8 cellular contexts compared by ENCODE assay signal in the genomic region with DNA sequence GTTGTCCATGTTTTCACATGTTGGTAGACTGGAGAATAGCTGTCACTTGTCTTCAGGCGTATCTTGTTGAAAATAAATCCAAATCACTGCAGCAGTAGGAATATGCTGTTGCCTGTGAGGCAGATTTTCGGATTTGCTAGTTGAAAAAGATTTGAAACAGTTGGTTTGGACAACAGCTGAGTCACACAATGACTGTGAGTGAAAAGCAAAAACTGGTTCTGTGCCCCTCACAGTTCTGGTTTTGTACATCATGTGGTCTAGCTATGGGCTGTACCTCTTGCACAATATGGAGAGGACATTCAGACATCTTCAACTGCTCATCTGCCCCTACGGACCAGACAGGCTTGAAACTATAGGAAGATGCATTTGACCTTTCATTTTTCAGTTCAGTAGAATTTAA. TPM values are rescaled to one million over a fixed set of nuclear protein-coding genes. Genes with fewer than 3 reads are reported as not detected.
DNase-seq lines count a peak whose midpoint lies in the region; ATAC-seq and TF ChIP-seq lines count a peak whose summit lies in the region.

No MANE protein-coding gene starts in this region.

- peaks cover 63% of the 10 kb centered on the region for H3K4me1 Mint-ChIP-seq in MCF 10A (ENCODE audit: insufficient read depth, unreplicated experiment)

- no peaks in the 10 kb centered on the region for H3K27me3 Mint-ChIP-seq in MCF 10A (ENCODE audit: insufficient read depth, unreplicated experiment)

- ATAC-seq in lung (ENCODE audit: insufficient read depth, low FRiP score) (no peak), HG02610 (IDR thresholded peaks at IDR 0.05; ENCODE audit: unreplicated experiment) (no peak)

- no TSS peak for BruUV-seq in MCF 10A (replicated peaks; lab: Mats Ljungman, UMichigan)

- H3K36me3 ChIP-seq in BJ (ENCODE audit: control insufficient read depth, insufficient read depth, low read length) (peaks cover 13% of the 10 kb centered on the region), MG63 (peaks cover 60% of the 10 kb centered on the region), lung (ENCODE audit: control insufficient read depth in 2 of 2, insufficient read depth in 2 of 2, low read length in 2 of 2) (peaks cover 0 to 6% of the 10 kb centered on the region in 2 donors), urinary bladder (ENCODE audit: insufficient read depth) (no peaks in the 10 kb centered on the region)

- H3K4me1 ChIP-seq in lung (ENCODE audit: control insufficient read depth in 2 of 2, insufficient read depth in 2 of 2, low read length in 2 of 2), result peaks cover 41 to 49% of the 10 kb centered on the region in 2 donors
- H3K4me1 ChIP-seq in urinary bladder (ENCODE audit: insufficient read depth), result peaks cover 7% of the 10 kb centered on the region

- peak overlapping the region; percentile 97 for H3K4me3 ChIP-seq in BJ (ENCODE audit: low read depth, low read length)
- H3K4me3 ChIP-seq in MG63, result peak overlapping the region; percentile 100
- peak overlapping the region; percentile 93 for H3K4me3 ChIP-seq in lung
- peak overlapping the region; percentile 96 for H3K4me3 ChIP-seq in urinary bladder (ENCODE audit: low read depth, low read length)

- CTCF ChIA-PET in BJ (lab: Yijun Ruan, JAX), result interaction anchor here (0.6 to 1.0 kb wide), 2 partner anchors 145 to 320 kb away, joined by 3 to 5 read pairs; no protein-coding TSS in a partner anchor
- CTCF ChIA-PET in MCF 10A (lab: Yijun Ruan, JAX), result interaction anchor here (0.6 to 4.0 kb wide), 9 partner anchors 13 to 1039 kb away, joined by 3 to 42 read pairs (median 6); a partner anchor contains a TSS

- H3K4me3 Mint-ChIP-seq in MCF 10A (ENCODE audit: unreplicated experiment), result peak overlapping the region; percentile 98

- 9 to 16% methylated on average over 3 of the region's 3 CpGs for WGBS in lung, 2 donors
- WGBS in urinary bladder, result 10% methylated on average over 3 of the region's 3 CpGs

- H3K9me3 ChIP-seq in MG63 (no peaks in the 10 kb centered on the region), lung (ENCODE audit: control insufficient read depth in 2 of 2, insufficient read depth in 1 of 2, low read length in 1 of 2) (no peaks in the 10 kb centered on the region)

- DNase-seq in BJ (ENCODE audit: low read depth) (peak; percentile 34), MG63 (no peak), MCF 10A (ENCODE audit: unreplicated experiment) (peak; percentile 87), lung (ENCODE audit: low spot score) (no peak), HuH-7 (ENCODE audit: low spot score) (no peak), NCI-H2227 treated with DMSO at 0.1 percent for 48 hours (lab: John Stamatoyannopoulos, UW) (no peak)

- H3K27ac ChIP-seq in lung (ENCODE audit: low read depth in 1 of 2, low read length in 1 of 2), result peak overlapping the region; percentile 98 to 100
- no peak overlapping the region for H3K27ac ChIP-seq in urinary bladder (ENCODE audit: low read depth)

- H3K27me3 ChIP-seq in BJ (ENCODE audit: control insufficient read depth, insufficient read depth, low read length) (no peaks in the 10 kb centered on the region), MG63 (no peaks in the 10 kb centered on the region), lung (ENCODE audit: control insufficient read depth, insufficient read depth) (no peaks in the 10 kb centered on the region)

- POLR2A ChIA-PET in BJ (lab: Charles Lee) (interaction anchor here (1.0 kb wide), 1 partner anchor 25 kb away, joined by 3 read pairs; no protein-coding TSS in a partner anchor), MCF 10A (lab: Yijun Ruan, JAX) (interaction anchor here (0.6 to 4.9 kb wide), 29 partner anchors 9 to 1145 kb away, joined by 3 to 128 read pairs (median 5); a partner anchor contains a TSS)

- peaks cover 57% of the 10 kb centered on the region for H3K36me3 Mint-ChIP-seq in MCF 10A (ENCODE audit: insufficient read depth, unreplicated experiment)

- H3K9me3 Mint-ChIP-seq in MCF 10A (ENCODE audit: unreplicated experiment), result no peaks in the 10 kb centered on the region

- TF ChIP-seq CTCF in BJ (IDR thresholded peaks at IDR 0.05; ENCODE audit: insufficient read depth, low read depth, low read length) (no peak), MCF 10A (IDR thresholded peaks at IDR 0.05; ENCODE audit: unreplicated experiment) (no peak), lung (IDR thresholded peaks at IDR 0.05; ENCODE audit: control extremely low read depth, extremely low read depth) (no peak)

- H3K27ac Mint-ChIP-seq in MCF 10A (ENCODE audit: low read depth, unreplicated experiment), result peak overlapping the region; percentile 97

- intact Hi-C loops in MCF 10A (cut with micrococcal nuclease), result loop anchor here (2.0 kb wide), 1 partner anchor 18 kb away; a partner anchor contains a TSS

RNA-seq across cellular contexts. Expression of a gene that starts 1.8 kb away (rescaled TPM):
- polyA plus RNA-seq in BJ (2011; rRNA removed) (539 and 933 TPM in 2 replicates), lung (100 to 1,000 TPM; 379 to 713 TPM), urinary bladder (462 TPM)
- 713 and 1,022 TPM in 2 replicates for polyA minus RNA-seq in BJ (2011; rRNA and poly(A)+ RNA removed)
- 324 and 413 TPM in 2 replicates for total RNA-seq in MG63 (2014; rRNA removed; shearing (Covaris generic); ENCODE audit: low replicate concordance)
- total RNA-seq in MCF 10A (2022) (870 and 1,140 TPM in 2 replicates), lung (100 to 1,000 TPM; 226 to 500 TPM), urinary bladder (112 TPM)

RNA-seq across cellular contexts. Expression of a gene that starts 18.8 kb away (rescaled TPM):
- polyA plus RNA-seq in BJ (2011; rRNA removed), result 4.2 and 6.2 TPM in 2 replicates
- polyA minus RNA-seq in BJ (2011; rRNA and poly(A)+ RNA removed), result 0.87 and 1.4 TPM in 2 replicates
- total RNA-seq in MG63 (2014; rRNA removed; shearing (Covaris generic); ENCODE audit: low replicate concordance), result 38.6 and 39.0 TPM in 2 replicates
- total RNA-seq in MCF 10A (2022), result 48.9 and 49.2 TPM in 2 replicates
- total RNA-seq in lung, result 10 to 100 TPM in 1 of 2 donors, 1 to 10 TPM in 1; 9.1 to 16.3 TPM
- polyA plus RNA-seq in lung, result 10 to 100 TPM; 13.7 to 19.9 TPM
- 4.3 TPM for total RNA-seq in urinary bladder
- polyA plus RNA-seq in urinary bladder, result 25.7 TPM

RNA-seq across cellular contexts. Expression of a gene that starts 24.8 kb away (rescaled TPM):
- 50.8 and 80.8 TPM in 2 replicates for polyA plus RNA-seq in BJ (2011; rRNA removed)
- polyA minus RNA-seq in BJ (2011; rRNA and poly(A)+ RNA removed), result 13.0 and 25.2 TPM in 2 replicates
- 46.6 and 83.8 TPM in 2 replicates for total RNA-seq in MG63 (2014; rRNA removed; shearing (Covaris generic); ENCODE audit: low replicate concordance)
- 85.4 and 111 TPM in 2 replicates for total RNA-seq in MCF 10A (2022)
- 10 to 100 TPM; 44.4 to 60.0 TPM for total RNA-seq in lung
- 100 to 1,000 TPM in 1 of 2 donors, 10 to 100 TPM in 1; 86.6 to 137 TPM for polyA plus RNA-seq in lung
- total RNA-seq in urinary bladder, result 22.5 TPM
- polyA plus RNA-seq in urinary bladder, result 109 TPM

RNA-seq across cellular contexts. Expression of a gene that starts 55.8 kb away (rescaled TPM):
- polyA plus RNA-seq in BJ (2011; rRNA removed) (282 and 373 TPM in 2 replicates), lung (100 to 1,000 TPM; 358 to 476 TPM), urinary bladder (492 TPM)
- polyA minus RNA-seq in BJ (2011; rRNA and poly(A)+ RNA removed), result 58.2 and 86.1 TPM in 2 replicates
- total RNA-seq in MG63 (2014; rRNA removed; shearing (Covaris generic); ENCODE audit: low replicate concordance), result 246 and 425 TPM in 2 replicates
- total RNA-seq in MCF 10A (2022) (495 and 510 TPM in 2 replicates), lung (100 to 1,000 TPM; 158 to 256 TPM), urinary bladder (103 TPM)

Comparison
In these comparisons a context has a peak if more than half of its experiments do, and no peak if none do; other contexts are left out.
1. DNase-seq: peak in BJ (single experiment) and MCF 10A (single experiment); none in MG63 (single experiment), lung (single experiment), HuH-7 (single experiment) and NCI-H2227 treated with DMSO at 0.1 percent for 48 hours (single experiment).
2. Peak in every context shown above with its lines, with median percentiles within 50 percentile points of each other: H3K4me3 ChIP-seq.